Comparison of ENCODE assay signal across 1 cellular context in the genomic region with DNA sequence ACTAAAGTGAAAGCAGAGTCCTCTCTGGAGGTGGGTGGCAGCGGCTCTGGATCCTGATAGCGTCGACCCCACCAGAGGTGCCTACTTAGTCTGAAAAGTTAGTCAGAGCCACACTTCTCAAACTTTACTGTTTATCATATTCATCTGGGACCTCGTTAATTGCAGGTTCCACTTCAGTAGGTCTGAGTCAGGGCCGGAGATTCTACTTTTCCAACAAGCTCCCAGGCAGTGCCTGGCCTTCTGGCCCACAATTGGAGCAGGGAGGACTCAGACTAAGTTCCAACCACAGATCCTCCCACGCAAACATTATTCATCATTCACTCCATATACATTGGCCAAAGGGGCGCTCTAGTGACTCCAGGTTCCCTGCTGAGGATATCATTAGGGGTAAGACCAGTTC.
A peak's percentile ranks its signal among the peaks of the same experiment; 100 is the strongest.
TF ChIP-seq lines count a peak whose summit lies in the region.

No MANE protein-coding gene starts in this region.

TF ChIP-seq in K562, 482 proteins besides CTCF, POLR2A, EP300 and RAD21 (continued from another document and continues in another):
- TF ChIP-seq, protein P1, sequence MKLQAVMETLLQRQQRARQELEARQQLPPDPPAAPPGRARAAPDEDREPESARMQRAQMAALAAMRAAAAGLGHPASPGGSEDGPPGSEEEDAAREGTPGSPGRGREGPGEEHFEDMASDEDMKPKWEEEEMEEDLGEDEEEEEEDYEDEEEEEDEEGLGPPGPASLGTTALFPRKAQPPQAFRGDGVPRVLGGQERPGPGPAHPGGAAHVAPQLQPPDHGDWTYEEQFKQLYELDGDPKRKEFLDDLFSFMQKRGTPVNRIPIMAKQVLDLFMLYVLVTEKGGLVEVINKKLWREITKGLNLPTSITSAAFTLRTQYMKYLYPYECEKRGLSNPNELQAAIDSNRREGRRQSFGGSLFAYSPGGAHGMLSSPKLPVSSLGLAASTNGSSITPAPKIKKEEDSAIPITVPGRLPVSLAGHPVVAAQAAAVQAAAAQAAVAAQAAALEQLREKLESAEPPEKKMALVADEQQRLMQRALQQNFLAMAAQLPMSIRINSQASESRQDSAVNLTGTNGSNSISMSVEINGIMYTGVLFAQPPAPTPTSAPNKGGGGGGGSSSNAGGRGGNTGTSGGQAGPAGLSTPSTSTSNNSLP (IDR thresholded peaks at IDR 0.05; ENCODE audit: borderline replicate concordance, low read depth, low read length): 0 out of 2 replicates have a peak, but pooled peaks have one; percentile 39
- TF ChIP-seq ARID1B (IDR thresholded peaks at IDR 0.05) (peak; percentile 72), ESRRA (IDR thresholded peaks at IDR 0.05; ENCODE audit: borderline replicate concordance, low read depth) (no peak), FOXP1 (CRISPR knock-in tag; IDR thresholded peaks at IDR 0.05) (no peak), PURB (CRISPR knock-in tag; IDR thresholded peaks at IDR 0.05; ENCODE audit: low read depth) (no peak), NEUROD1 (IDR thresholded peaks at IDR 0.05; ENCODE audit: borderline replicate concordance, low read depth, low read length, partially characterized antibody) (peak; percentile 31), BCOR (IDR thresholded peaks at IDR 0.05) (no peak), SIX5 (IDR thresholded peaks at IDR 0.05; ENCODE audit: borderline replicate concordance in 1 of 2, insufficient read depth in 1 of 2, low read depth in 1 of 2, low read length in 2 of 2) (no peak), ZNF41 (CRISPR knock-in tag; conservative IDR thresholded peaks at IDR 0.05) (no peak), ASH1L (IDR thresholded peaks at IDR 0.05; ENCODE audit: borderline replicate concordance, low read depth, partially characterized antibody) (no peak), HIVEP1 (CRISPR knock-in tag; IDR thresholded peaks at IDR 0.05) (no peak), HNRNPH1 (optimal IDR thresholded peaks at IDR 0.05; ENCODE audit: low read depth, low read length) (no peak), CREM (IDR thresholded peaks at IDR 0.05; ENCODE audit: low read depth) (0 out of 2 replicates have a peak, but pooled peaks have one; percentile 8), SMARCE1 (IDR thresholded peaks at IDR 0.05) (peak; percentile 85; the same call in 1 of the 2 replicates), DIDO1 (tag; IDR thresholded peaks at IDR 0.05; ENCODE audit: low read depth) (no peak), SOX6 (IDR thresholded peaks at IDR 0.05) (peak; percentile 50; the same call in 1 of the 2 replicates), NCOA1 (IDR thresholded peaks at IDR 0.05; ENCODE audit: low read depth) (no peak), CTBP1 (IDR thresholded peaks at IDR 0.05; ENCODE audit: borderline replicate concordance) (peak; percentile 19; the same call in 1 of the 2 replicates), SPI1 (IDR thresholded peaks at IDR 0.05; ENCODE audit: borderline replicate concordance, low read depth, low read length) (no peak), PRPF4 (IDR thresholded peaks at IDR 0.05; ENCODE audit: insufficient read depth, low read depth, low read length, poor library complexity, severe bottlenecking) (no peak), MIER1 (IDR thresholded peaks at IDR 0.05; ENCODE audit: low read depth) (no peak), HDAC6 (IDR thresholded peaks at IDR 0.05; ENCODE audit: low read depth, low read length) (no peak)
- TF ChIP-seq, protein P2, sequence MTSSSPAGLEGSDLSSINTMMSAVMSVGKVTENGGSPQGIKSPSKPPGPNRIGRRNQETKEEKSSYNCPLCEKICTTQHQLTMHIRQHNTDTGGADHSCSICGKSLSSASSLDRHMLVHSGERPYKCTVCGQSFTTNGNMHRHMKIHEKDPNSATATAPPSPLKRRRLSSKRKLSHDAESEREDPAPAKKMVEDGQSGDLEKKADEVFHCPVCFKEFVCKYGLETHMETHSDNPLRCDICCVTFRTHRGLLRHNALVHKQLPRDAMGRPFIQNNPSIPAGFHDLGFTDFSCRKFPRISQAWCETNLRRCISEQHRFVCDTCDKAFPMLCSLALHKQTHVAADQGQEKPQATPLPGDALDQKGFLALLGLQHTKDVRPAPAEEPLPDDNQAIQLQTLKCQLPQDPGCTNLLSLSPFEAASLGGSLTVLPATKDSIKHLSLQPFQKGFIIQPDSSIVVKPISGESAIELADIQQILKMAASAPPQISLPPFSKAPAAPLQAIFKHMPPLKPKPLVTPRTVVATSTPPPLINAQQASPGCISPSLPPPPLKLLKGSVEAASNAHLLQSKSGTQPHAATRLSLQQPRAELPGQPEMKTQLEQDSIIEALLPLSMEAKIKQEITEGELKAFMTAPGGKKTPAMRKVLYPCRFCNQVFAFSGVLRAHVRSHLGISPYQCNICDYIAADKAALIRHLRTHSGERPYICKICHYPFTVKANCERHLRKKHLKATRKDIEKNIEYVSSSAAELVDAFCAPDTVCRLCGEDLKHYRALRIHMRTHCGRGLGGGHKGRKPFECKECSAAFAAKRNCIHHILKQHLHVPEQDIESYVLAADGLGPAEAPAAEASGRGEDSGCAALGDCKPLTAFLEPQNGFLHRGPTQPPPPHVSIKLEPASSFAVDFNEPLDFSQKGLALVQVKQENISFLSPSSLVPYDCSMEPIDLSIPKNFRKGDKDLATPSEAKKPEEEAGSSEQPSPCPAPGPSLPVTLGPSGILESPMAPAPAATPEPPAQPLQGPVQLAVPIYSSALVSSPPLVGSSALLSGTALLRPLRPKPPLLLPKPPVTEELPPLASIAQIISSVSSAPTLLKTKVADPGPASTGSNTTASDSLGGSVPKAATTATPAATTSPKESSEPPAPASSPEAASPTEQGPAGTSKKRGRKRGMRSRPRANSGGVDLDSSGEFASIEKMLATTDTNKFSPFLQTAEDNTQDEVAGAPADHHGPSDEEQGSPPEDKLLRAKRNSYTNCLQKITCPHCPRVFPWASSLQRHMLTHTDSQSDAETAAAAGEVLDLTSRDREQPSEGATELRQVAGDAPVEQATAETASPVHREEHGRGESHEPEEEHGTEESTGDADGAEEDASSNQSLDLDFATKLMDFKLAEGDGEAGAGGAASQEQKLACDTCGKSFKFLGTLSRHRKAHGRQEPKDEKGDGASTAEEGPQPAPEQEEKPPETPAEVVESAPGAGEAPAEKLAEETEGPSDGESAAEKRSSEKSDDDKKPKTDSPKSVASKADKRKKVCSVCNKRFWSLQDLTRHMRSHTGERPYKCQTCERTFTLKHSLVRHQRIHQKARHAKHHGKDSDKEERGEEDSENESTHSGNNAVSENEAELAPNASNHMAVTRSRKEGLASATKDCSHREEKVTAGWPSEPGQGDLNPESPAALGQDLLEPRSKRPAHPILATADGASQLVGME (CRISPR knock-in tag; IDR thresholded peaks at IDR 0.05): no peak
- TF ChIP-seq, protein P3, sequence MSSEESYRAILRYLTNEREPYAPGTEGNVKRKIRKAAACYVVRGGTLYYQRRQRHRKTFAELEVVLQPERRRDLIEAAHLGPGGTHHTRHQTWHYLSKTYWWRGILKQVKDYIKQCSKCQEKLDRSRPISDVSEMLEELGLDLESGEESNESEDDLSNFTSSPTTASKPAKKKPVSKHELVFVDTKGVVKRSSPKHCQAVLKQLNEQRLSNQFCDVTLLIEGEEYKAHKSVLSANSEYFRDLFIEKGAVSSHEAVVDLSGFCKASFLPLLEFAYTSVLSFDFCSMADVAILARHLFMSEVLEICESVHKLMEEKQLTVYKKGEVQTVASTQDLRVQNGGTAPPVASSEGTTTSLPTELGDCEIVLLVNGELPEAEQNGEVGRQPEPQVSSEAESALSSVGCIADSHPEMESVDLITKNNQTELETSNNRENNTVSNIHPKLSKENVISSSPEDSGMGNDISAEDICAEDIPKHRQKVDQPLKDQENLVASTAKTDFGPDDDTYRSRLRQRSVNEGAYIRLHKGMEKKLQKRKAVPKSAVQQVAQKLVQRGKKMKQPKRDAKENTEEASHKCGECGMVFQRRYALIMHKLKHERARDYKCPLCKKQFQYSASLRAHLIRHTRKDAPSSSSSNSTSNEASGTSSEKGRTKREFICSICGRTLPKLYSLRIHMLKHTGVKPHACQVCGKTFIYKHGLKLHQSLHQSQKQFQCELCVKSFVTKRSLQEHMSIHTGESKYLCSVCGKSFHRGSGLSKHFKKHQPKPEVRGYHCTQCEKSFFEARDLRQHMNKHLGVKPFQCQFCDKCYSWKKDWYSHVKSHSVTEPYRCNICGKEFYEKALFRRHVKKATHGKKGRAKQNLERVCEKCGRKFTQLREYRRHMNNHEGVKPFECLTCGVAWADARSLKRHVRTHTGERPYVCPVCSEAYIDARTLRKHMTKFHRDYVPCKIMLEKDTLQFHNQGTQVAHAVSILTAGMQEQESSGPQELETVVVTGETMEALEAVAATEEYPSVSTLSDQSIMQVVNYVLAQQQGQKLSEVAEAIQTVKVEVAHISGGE (CRISPR knock-in tag; IDR thresholded peaks at IDR 0.05): no peak
- TF ChIP-seq, protein P4, sequence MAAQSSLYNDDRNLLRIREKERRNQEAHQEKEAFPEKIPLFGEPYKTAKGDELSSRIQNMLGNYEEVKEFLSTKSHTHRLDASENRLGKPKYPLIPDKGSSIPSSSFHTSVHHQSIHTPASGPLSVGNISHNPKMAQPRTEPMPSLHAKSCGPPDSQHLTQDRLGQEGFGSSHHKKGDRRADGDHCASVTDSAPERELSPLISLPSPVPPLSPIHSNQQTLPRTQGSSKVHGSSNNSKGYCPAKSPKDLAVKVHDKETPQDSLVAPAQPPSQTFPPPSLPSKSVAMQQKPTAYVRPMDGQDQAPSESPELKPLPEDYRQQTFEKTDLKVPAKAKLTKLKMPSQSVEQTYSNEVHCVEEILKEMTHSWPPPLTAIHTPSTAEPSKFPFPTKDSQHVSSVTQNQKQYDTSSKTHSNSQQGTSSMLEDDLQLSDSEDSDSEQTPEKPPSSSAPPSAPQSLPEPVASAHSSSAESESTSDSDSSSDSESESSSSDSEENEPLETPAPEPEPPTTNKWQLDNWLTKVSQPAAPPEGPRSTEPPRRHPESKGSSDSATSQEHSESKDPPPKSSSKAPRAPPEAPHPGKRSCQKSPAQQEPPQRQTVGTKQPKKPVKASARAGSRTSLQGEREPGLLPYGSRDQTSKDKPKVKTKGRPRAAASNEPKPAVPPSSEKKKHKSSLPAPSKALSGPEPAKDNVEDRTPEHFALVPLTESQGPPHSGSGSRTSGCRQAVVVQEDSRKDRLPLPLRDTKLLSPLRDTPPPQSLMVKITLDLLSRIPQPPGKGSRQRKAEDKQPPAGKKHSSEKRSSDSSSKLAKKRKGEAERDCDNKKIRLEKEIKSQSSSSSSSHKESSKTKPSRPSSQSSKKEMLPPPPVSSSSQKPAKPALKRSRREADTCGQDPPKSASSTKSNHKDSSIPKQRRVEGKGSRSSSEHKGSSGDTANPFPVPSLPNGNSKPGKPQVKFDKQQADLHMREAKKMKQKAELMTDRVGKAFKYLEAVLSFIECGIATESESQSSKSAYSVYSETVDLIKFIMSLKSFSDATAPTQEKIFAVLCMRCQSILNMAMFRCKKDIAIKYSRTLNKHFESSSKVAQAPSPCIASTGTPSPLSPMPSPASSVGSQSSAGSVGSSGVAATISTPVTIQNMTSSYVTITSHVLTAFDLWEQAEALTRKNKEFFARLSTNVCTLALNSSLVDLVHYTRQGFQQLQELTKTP (IDR thresholded peaks at IDR 0.05; ENCODE audit: low read depth in 1 of 2, partially characterized antibody in 2 of 2): no peak
- TF ChIP-seq, protein P5, sequence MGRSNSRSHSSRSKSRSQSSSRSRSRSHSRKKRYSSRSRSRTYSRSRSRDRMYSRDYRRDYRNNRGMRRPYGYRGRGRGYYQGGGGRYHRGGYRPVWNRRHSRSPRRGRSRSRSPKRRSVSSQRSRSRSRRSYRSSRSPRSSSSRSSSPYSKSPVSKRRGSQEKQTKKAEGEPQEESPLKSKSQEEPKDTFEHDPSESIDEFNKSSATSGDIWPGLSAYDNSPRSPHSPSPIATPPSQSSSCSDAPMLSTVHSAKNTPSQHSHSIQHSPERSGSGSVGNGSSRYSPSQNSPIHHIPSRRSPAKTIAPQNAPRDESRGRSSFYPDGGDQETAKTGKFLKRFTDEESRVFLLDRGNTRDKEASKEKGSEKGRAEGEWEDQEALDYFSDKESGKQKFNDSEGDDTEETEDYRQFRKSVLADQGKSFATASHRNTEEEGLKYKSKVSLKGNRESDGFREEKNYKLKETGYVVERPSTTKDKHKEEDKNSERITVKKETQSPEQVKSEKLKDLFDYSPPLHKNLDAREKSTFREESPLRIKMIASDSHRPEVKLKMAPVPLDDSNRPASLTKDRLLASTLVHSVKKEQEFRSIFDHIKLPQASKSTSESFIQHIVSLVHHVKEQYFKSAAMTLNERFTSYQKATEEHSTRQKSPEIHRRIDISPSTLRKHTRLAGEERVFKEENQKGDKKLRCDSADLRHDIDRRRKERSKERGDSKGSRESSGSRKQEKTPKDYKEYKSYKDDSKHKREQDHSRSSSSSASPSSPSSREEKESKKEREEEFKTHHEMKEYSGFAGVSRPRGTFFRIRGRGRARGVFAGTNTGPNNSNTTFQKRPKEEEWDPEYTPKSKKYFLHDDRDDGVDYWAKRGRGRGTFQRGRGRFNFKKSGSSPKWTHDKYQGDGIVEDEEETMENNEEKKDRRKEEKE (IDR thresholded peaks at IDR 0.05; ENCODE audit: borderline replicate concordance in 1 of 2, control insufficient read depth in 1 of 2, low read depth in 2 of 2, low read length in 1 of 2): no peak
- TF ChIP-seq, protein P6, sequence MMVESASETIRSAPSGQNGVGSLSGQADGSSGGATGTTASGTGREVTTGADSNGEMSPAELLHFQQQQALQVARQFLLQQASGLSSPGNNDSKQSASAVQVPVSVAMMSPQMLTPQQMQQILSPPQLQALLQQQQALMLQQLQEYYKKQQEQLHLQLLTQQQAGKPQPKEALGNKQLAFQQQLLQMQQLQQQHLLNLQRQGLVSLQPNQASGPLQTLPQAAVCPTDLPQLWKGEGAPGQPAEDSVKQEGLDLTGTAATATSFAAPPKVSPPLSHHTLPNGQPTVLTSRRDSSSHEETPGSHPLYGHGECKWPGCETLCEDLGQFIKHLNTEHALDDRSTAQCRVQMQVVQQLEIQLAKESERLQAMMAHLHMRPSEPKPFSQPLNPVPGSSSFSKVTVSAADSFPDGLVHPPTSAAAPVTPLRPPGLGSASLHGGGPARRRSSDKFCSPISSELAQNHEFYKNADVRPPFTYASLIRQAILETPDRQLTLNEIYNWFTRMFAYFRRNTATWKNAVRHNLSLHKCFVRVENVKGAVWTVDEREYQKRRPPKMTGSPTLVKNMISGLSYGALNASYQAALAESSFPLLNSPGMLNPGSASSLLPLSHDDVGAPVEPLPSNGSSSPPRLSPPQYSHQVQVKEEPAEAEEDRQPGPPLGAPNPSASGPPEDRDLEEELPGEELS (CRISPR knock-in tag; IDR thresholded peaks at IDR 0.05; ENCODE audit: borderline replicate concordance): peak; percentile 74; the same call in 1 of the 2 replicates
- TF ChIP-seq, protein P7, sequence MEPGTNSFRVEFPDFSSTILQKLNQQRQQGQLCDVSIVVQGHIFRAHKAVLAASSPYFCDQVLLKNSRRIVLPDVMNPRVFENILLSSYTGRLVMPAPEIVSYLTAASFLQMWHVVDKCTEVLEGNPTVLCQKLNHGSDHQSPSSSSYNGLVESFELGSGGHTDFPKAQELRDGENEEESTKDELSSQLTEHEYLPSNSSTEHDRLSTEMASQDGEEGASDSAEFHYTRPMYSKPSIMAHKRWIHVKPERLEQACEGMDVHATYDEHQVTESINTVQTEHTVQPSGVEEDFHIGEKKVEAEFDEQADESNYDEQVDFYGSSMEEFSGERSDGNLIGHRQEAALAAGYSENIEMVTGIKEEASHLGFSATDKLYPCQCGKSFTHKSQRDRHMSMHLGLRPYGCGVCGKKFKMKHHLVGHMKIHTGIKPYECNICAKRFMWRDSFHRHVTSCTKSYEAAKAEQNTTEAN (CRISPR knock-in tag; IDR thresholded peaks at IDR 0.05): no peak
